ENCODE assay signal across 10 cellular contexts in genomic region chr4:8442596-8443358, GRCh38. TPM values are rescaled to one million over a fixed set of nuclear protein-coding genes. Genes with fewer than 3 reads are reported as not detected.
DNase-seq lines count a peak whose midpoint lies in the region; ATAC-seq and TF ChIP-seq lines count a peak whose summit lies in the region.
"Had no signal": no experiment of that assay in that cellular context is flagged by ENCODE, and none has a peak within 500 bp of the region (broad histone marks: within the 10 kb centered on the region; RNA-seq: fewer than 3 reads in every experiment).

No MANE protein-coding gene starts in this region.

- H3K36me3 ChIP-seq in fibroblast of lung (ENCODE audit: control insufficient read depth, insufficient read depth, low read length) (peaks cover 2% of the 10 kb centered on the region), skeletal muscle satellite cell (ENCODE audit: insufficient read depth, low read length) (peaks cover 14% of the 10 kb centered on the region)

- H3K79me2 ChIP-seq in fibroblast of lung (ENCODE audit: control insufficient read depth, insufficient read depth, low read length) = peaks cover 45% of the 10 kb centered on the region

- H3K27ac ChIP-seq in fibroblast of lung (ENCODE audit: insufficient read depth, low read length) = no peak overlapping the region
- H3K27ac ChIP-seq: Peyer's patch had no signal

- peaks cover 7% of the 10 kb centered on the region for H3K4me1 ChIP-seq in fibroblast of lung (ENCODE audit: control insufficient read depth, extremely low read depth, insufficient read depth, low read length)
- peaks cover 30% of the 10 kb centered on the region for H3K4me1 ChIP-seq in skeletal muscle satellite cell (ENCODE audit: control insufficient read depth, insufficient read depth, low read length)

- H3K27me3 Mint-ChIP-seq in activated CD4-positive, alpha-beta T cell treated with anti-CD3 and anti-CD28 coated beads, Interleukin-2, amount 10 ng/mL, durations not matched to agents 7 days and 5 days = no peaks in the 10 kb centered on the region
- H3K27me3 Mint-ChIP-seq in T-cell = peaks cover 0 to 2% of the 10 kb centered on the region in 2 donors

- H3K4me3 ChIP-seq in fibroblast of lung (replicated peaks in 1 of 4; ENCODE audit: control extremely low read depth in 1 of 4, insufficient read depth in 1 of 4, low read depth in 3 of 4, low read length in 4 of 4) (peak overlapping the region in 2 of 4 experiments; percentile 91 to 92), skeletal muscle satellite cell (ENCODE audit: low read length) (peak overlapping the region; percentile 77)

- no peaks in the 10 kb centered on the region for H3K9me3 ChIP-seq in fibroblast of lung (ENCODE audit: control insufficient read depth, insufficient read depth, low read depth, low read length)
- no peaks in the 10 kb centered on the region for H3K9me3 ChIP-seq in skeletal muscle satellite cell (replicated peaks; ENCODE audit: low read length)
- H3K9me3 ChIP-seq: Peyer's patch had no signal

- H3K9ac ChIP-seq in fibroblast of lung (ENCODE audit: insufficient read depth, low read length) (no peak overlapping the region), skeletal muscle satellite cell (ENCODE audit: low read depth, low read length) (peak overlapping the region; percentile 91)

- ATAC-seq in T-cell (replicated peaks in 1 of 4) (no peak), left ventricle myocardium superior (no peak)
- ATAC-seq in activated CD4-positive, CD25-positive, alpha-beta regulatory T cell treated with anti-CD3 and anti-CD28 coated beads, Interleukin-2, amount 50 U/mL, for 24 hours = no peak
- ATAC-seq: sciatic nerve had no signal

- peaks cover 2% of the 10 kb centered on the region for H4K20me1 ChIP-seq in fibroblast of lung (ENCODE audit: control insufficient read depth, extremely low read depth, insufficient read depth, low read length)

- CTCF ChIA-PET in activated CD4-positive, alpha-beta T cell treated with anti-CD3 and anti-CD28 coated beads, Interleukin-2, amount 10 ng/mL, durations not matched to agents 7 days and 5 days (lab: Charles Lee) = interaction anchor here (1.6 kb wide), 1 partner anchor 9 kb away, joined by 4 read pairs; no protein-coding TSS in a partner anchor
- CTCF ChIA-PET in T-cell (lab: Charles Lee) = no interaction called here

- H3K4me2 ChIP-seq in fibroblast of lung (ENCODE audit: extremely low read depth, insufficient read depth, low read length) (peak overlapping the region; percentile 92), skeletal muscle satellite cell (ENCODE audit: low read length) (peak overlapping the region; percentile 80)

- intact Hi-C loops in left ventricle myocardium superior (cut with micrococcal nuclease) = no loop called here

- peaks cover 9% of the 10 kb centered on the region for H3K36me3 Mint-ChIP-seq in activated CD4-positive, alpha-beta T cell treated with anti-CD3 and anti-CD28 coated beads, Interleukin-2, amount 10 ng/mL, durations not matched to agents 7 days and 5 days (ENCODE audit: low read depth)
- peaks cover 7% of the 10 kb centered on the region for H3K36me3 Mint-ChIP-seq in T-cell

- DNase-seq in activated CD4-positive, alpha-beta T cell treated with anti-CD3 and anti-CD28 coated beads, Interleukin-2, amount 10 ng/mL, durations not matched to agents 7 days and 5 days = no peak
- no peak for DNase-seq in activated CD4-positive, alpha-beta T cell treated with anti-CD3 and anti-CD28 coated beads, Interleukin-2, amount 50 U/mL, for 4 hours
- DNase-seq in T-cell (no peak), fibroblast of lung (ENCODE audit: low read depth in 2 of 2) (no peak), left ventricle myocardium superior (no peak), NCI-H510A treated with DMSO at 0.1 percent for 48 hours (lab: John Stamatoyannopoulos, UW) (no peak)
- DNase-seq: Peyer's patch had no signal

- H3K27me3 ChIP-seq in fibroblast of lung (ENCODE audit: control insufficient read depth, insufficient read depth, low read length) (no peaks in the 10 kb centered on the region), skeletal muscle satellite cell (ENCODE audit: control insufficient read depth, insufficient read depth, low read length) (no peaks in the 10 kb centered on the region)
- H3K27me3 ChIP-seq: Peyer's patch had no signal

- no peak for TF ChIP-seq CTCF in fibroblast of lung (conservative IDR thresholded peaks at IDR 0.05 in 1 of 2, IDR thresholded peaks at IDR 0.05 in 1 of 2; ENCODE audit: low read depth in 1 of 2, low read length in 2 of 2)

- H3K9me3 Mint-ChIP-seq in activated CD4-positive, alpha-beta T cell treated with anti-CD3 and anti-CD28 coated beads, Interleukin-2, amount 10 ng/mL, durations not matched to agents 7 days and 5 days = peaks cover 7% of the 10 kb centered on the region
- H3K9me3 Mint-ChIP-seq in T-cell = no peaks in the 10 kb centered on the region

- H2AFZ ChIP-seq in fibroblast of lung (ENCODE audit: low read length) = no peak overlapping the region

- POLR2A ChIA-PET in activated CD4-positive, alpha-beta T cell treated with anti-CD3 and anti-CD28 coated beads, Interleukin-2, amount 10 ng/mL, durations not matched to agents 7 days and 5 days (lab: Charles Lee) = no interaction called here
- POLR2A ChIA-PET in T-cell (lab: Charles Lee) = no interaction called here

- peak overlapping the region; percentile 33 for H3K4me3 Mint-ChIP-seq in activated CD4-positive, alpha-beta T cell treated with anti-CD3 and anti-CD28 coated beads, Interleukin-2, amount 10 ng/mL, durations not matched to agents 7 days and 5 days
- peak overlapping the region; percentile 88 to 98 (median 93) for H3K4me3 Mint-ChIP-seq in T-cell

- H3K4me1 Mint-ChIP-seq in activated CD4-positive, alpha-beta T cell treated with anti-CD3 and anti-CD28 coated beads, Interleukin-2, amount 10 ng/mL, durations not matched to agents 7 days and 5 days = peaks cover 62% of the 10 kb centered on the region
- peaks cover 66 to 75% (median 73%) of the 10 kb centered on the region in 3 donors for H3K4me1 Mint-ChIP-seq in T-cell

- H3K27ac Mint-ChIP-seq in activated CD4-positive, alpha-beta T cell treated with anti-CD3 and anti-CD28 coated beads, Interleukin-2, amount 10 ng/mL, durations not matched to agents 7 days and 5 days = no peak overlapping the region
- H3K27ac Mint-ChIP-seq in T-cell = no peak overlapping the region

RNA-seq across cellular contexts. Expression of gene TRMT44, which starts 2.2 kb away (rescaled TPM):
- 10 to 100 TPM; 17.5 to 21.4 TPM for total RNA-seq in activated CD4-positive, alpha-beta T cell treated with anti-CD3 and anti-CD28 coated beads, Interleukin-2, amount 10 ng/mL, durations not matched to agents 7 days and 5 days
- total RNA-seq in T-cell (10 to 100 TPM; 25.6 to 40.9 (median 35.3) TPM), fibroblast of lung (12.8 and 14.0 TPM in 2 replicates), left ventricle myocardium superior (8.4 TPM)
- polyA plus RNA-seq in fibroblast of lung = 5.5 and 6.5 TPM in 2 replicates
- polyA plus RNA-seq in fibroblast of lung (2012) = 5.9 and 6.2 TPM in 2 replicates
- 4.6 and 5.2 TPM in 2 replicates for polyA minus RNA-seq in fibroblast of lung (ENCODE audit: low replicate concordance)
- 15.3 and 24.3 TPM in 2 replicates for total RNA-seq in skeletal muscle satellite cell (2012; rRNA removed)

RNA-seq across cellular contexts. Expression of gene ACOX3, which starts 2.3 kb away (rescaled TPM):
- total RNA-seq in activated CD4-positive, alpha-beta T cell treated with anti-CD3 and anti-CD28 coated beads, Interleukin-2, amount 10 ng/mL, durations not matched to agents 7 days and 5 days = 10 to 100 TPM; 13.8 to 15.4 TPM
- total RNA-seq in T-cell = 10 to 100 TPM in 4 of 5 donors, 1 to 10 TPM in 1; 9.4 to 20.7 (median 15.8) TPM
- total RNA-seq in fibroblast of lung = 21.6 and 23.8 TPM in 2 replicates
- polyA plus RNA-seq in fibroblast of lung = 6.8 and 8.3 TPM in 2 replicates
- 15.0 and 20.3 TPM in 2 replicates for polyA plus RNA-seq in fibroblast of lung (2012)
- polyA minus RNA-seq in fibroblast of lung (ENCODE audit: low replicate concordance) = 25.6 and 27.4 TPM in 2 replicates
- 23.6 and 27.5 TPM in 2 replicates for total RNA-seq in skeletal muscle satellite cell (2012; rRNA removed)
- 25.8 TPM for total RNA-seq in left ventricle myocardium superior
